11 cellular contexts compared by ENCODE assay signal in genomic region chr6:79453558-79454042, GRCh38.
DNase-seq lines count a peak whose midpoint lies in the region; ATAC-seq and TF ChIP-seq lines count a peak whose summit lies in the region.
"Had no signal": no experiment of that assay in that cellular context is flagged by ENCODE, and none has a peak within 500 bp of the region (broad histone marks: within the 10 kb centered on the region; RNA-seq: fewer than 3 reads in every experiment).

No MANE protein-coding gene starts in this region.

- H3K4me1 Mint-ChIP-seq in MCF 10A (ENCODE audit: insufficient read depth, unreplicated experiment) = peaks cover 33% of the 10 kb centered on the region

- H3K4me1 ChIP-seq in neuronal stem cell (ENCODE audit: control insufficient read depth in 2 of 2, insufficient read depth in 1 of 2, low read depth in 1 of 2, low read length in 2 of 2) (peaks cover 2 to 6% of the 10 kb centered on the region in 2 donors), sigmoid colon (no peaks in the 10 kb centered on the region)

- H3K36me3 ChIP-seq in neuronal stem cell (replicated peaks in 1 of 2; ENCODE audit: control insufficient read depth in 2 of 2, insufficient read depth in 2 of 2, low read length in 2 of 2) (no peaks in the 10 kb centered on the region), sigmoid colon (no peaks in the 10 kb centered on the region)

- no peak overlapping the region for H3K4ac ChIP-seq in neuronal stem cell (ENCODE audit: low read length)

- CTCF ChIA-PET in MCF 10A (lab: Yijun Ruan, JAX) = interaction anchor here (0.5 to 2.4 kb wide), 11 partner anchors 12 to 1231 kb away, joined by 3 to 9 read pairs (median 3); no protein-coding TSS in a partner anchor

- no peak overlapping the region for H4K91ac ChIP-seq in neuronal stem cell (ENCODE audit: low read depth, low read length, poor library complexity)

- no peak overlapping the region for H3K9ac ChIP-seq in neuronal stem cell (ENCODE audit: low read depth, low read length, poor library complexity)
- H3K9ac ChIP-seq: SK-N-SH had no signal

- no peaks in the 10 kb centered on the region for H3K27me3 Mint-ChIP-seq in MCF 10A (ENCODE audit: insufficient read depth, unreplicated experiment)

- no peak overlapping the region for H3K23ac ChIP-seq in neuronal stem cell (ENCODE audit: low read depth, low read length, poor library complexity)

- H3K9me3 Mint-ChIP-seq in MCF 10A (ENCODE audit: unreplicated experiment) = no peaks in the 10 kb centered on the region

- peak overlapping the region; percentile 58 for H2AFZ ChIP-seq in neuronal stem cell (ENCODE audit: low read length)

- H3K36me3 Mint-ChIP-seq in MCF 10A (ENCODE audit: insufficient read depth, unreplicated experiment) = no peaks in the 10 kb centered on the region

- peak; percentile 65 for ATAC-seq in GM18498 (IDR thresholded peaks at IDR 0.05; ENCODE audit: unreplicated experiment)
- no peak for ATAC-seq in GM21825 (IDR thresholded peaks at IDR 0.05; ENCODE audit: unreplicated experiment)

- H3K79me1 ChIP-seq in neuronal stem cell (ENCODE audit: low read depth, low read length) = no peaks in the 10 kb centered on the region

- no peak overlapping the region for H3K27ac ChIP-seq in neuronal stem cell (replicated peaks; ENCODE audit: low read length)
- no peak overlapping the region for H3K27ac ChIP-seq in sigmoid colon

- WGBS in neuronal stem cell (ENCODE audit: extremely low coverage in 2 of 2, insufficient read length in 2 of 2, insufficient replicate concordance in 1 of 2), 2 donors = no CpG with 5 or more reads among the region's 3 CpGs
- WGBS in sigmoid colon, 2 donors = 77 to 82% methylated on average over 3 of the region's 3 CpGs

- H2AK5ac ChIP-seq in neuronal stem cell (ENCODE audit: low read depth, low read length) = no peak overlapping the region

- TF ChIP-seq POLR2A in sigmoid colon (IDR thresholded peaks at IDR 0.05) = no peak

- DNase-seq in HT-29 (ENCODE audit: low spot score) (peak; percentile 32), MCF 10A (ENCODE audit: unreplicated experiment) (peak; percentile 89), neuronal stem cell (ENCODE audit: low spot score) (no peak), hepatic stellate cell (ENCODE audit: low spot score) (no peak), sigmoid colon (no peak)
- no peak for DNase-seq in activated T-cell treated with anti-CD3 and anti-CD28 coated beads, Interleukin-2, amount 50 U/mL, for 48 hours
- DNase-seq: NCI-H1694 treated with DMSO at 0.1 percent for 48 hours, nucleus accumbens, SK-N-SH had no signal

- H3K4me3 Mint-ChIP-seq in MCF 10A (ENCODE audit: unreplicated experiment) = peak overlapping the region; percentile 61

- H3K4me3 ChIP-seq in neuronal stem cell (ENCODE audit: low read length in 2 of 2) = no peak overlapping the region
- no peak overlapping the region for H3K4me3 ChIP-seq in sigmoid colon

- H3K27ac Mint-ChIP-seq in MCF 10A (ENCODE audit: low read depth, unreplicated experiment) = peak overlapping the region; percentile 94

- POLR2A ChIA-PET in MCF 10A (lab: Yijun Ruan, JAX) = interaction anchor here (0.9 to 5.4 kb wide), 19 partner anchors 10 to 375 kb away, joined by 3 to 83 read pairs (median 6); partner anchors contain the start of genes LCA5 and PHIP

- H3K27me3 ChIP-seq in neuronal stem cell (ENCODE audit: control insufficient read depth in 3 of 3, insufficient read depth in 3 of 3, low read depth in 1 of 3, low read length in 3 of 3) = no peaks in the 10 kb centered on the region
- H3K27me3 ChIP-seq in sigmoid colon = no peaks in the 10 kb centered on the region

- no peaks in the 10 kb centered on the region for H3K9me3 ChIP-seq in neuronal stem cell (replicated peaks in 1 of 2; ENCODE audit: control insufficient read depth in 2 of 2, insufficient read depth in 1 of 2, low read depth in 1 of 2, low read length in 2 of 2)
- H3K9me3 ChIP-seq in sigmoid colon = no peaks in the 10 kb centered on the region
- H3K9me3 ChIP-seq: SK-N-SH had no signal

- H3K14ac ChIP-seq in neuronal stem cell (ENCODE audit: low read length) = no peak overlapping the region

- no peak overlapping the region for H2BK5ac ChIP-seq in neuronal stem cell (ENCODE audit: low read length)

- no peak for TF ChIP-seq CTCF in MCF 10A (IDR thresholded peaks at IDR 0.05; ENCODE audit: unreplicated experiment)
- TF ChIP-seq CTCF in sigmoid colon (IDR thresholded peaks at IDR 0.05) = no peak

- no peak for TF ChIP-seq EP300 in sigmoid colon (IDR thresholded peaks at IDR 0.05)

- no peak overlapping the region for H2BK120ac ChIP-seq in neuronal stem cell (ENCODE audit: low read depth, low read length)

- intact Hi-C loops in MCF 10A (cut with micrococcal nuclease) = loop anchor here (5.0 to 10.0 kb wide), 2 partner anchors 59 to 221 kb away; partner anchors contain the start of gene HMGN3
- intact Hi-C loops in sigmoid colon (cut with DNase I) = no loop called here

- no peak overlapping the region for H4K8ac ChIP-seq in neuronal stem cell (ENCODE audit: low read depth, low read length)

- no peak overlapping the region for H2BK12ac ChIP-seq in neuronal stem cell (ENCODE audit: low read length)

- H3K18ac ChIP-seq in neuronal stem cell (ENCODE audit: low read length) = no peak overlapping the region

- H3K4me2 ChIP-seq in neuronal stem cell (ENCODE audit: insufficient read depth, low read length, poor library complexity, severe bottlenecking) = no peak overlapping the region
- H3K4me2 ChIP-seq: SK-N-SH had no signal

- BruUV-seq in MCF 10A (replicated peaks; lab: Mats Ljungman, UMichigan) = no TSS peak

- no peak overlapping the region for H2BK15ac ChIP-seq in neuronal stem cell (ENCODE audit: low read length)

Comparison
In these comparisons a context has a peak if more than half of its experiments do, and no peak if none do; other contexts are left out.
1. DNase-seq: peak in HT-29 (single experiment) and MCF 10A (single experiment); none in neuronal stem cell (single experiment), hepatic stellate cell (single experiment), activated T-cell treated with anti-CD3 and anti-CD28 coated beads, Interleukin-2, amount 50 U/mL, for 48 hours (0 of 2) and sigmoid colon (single experiment).